39 cellular contexts compared by ENCODE assay signal in the genomic region with DNA sequence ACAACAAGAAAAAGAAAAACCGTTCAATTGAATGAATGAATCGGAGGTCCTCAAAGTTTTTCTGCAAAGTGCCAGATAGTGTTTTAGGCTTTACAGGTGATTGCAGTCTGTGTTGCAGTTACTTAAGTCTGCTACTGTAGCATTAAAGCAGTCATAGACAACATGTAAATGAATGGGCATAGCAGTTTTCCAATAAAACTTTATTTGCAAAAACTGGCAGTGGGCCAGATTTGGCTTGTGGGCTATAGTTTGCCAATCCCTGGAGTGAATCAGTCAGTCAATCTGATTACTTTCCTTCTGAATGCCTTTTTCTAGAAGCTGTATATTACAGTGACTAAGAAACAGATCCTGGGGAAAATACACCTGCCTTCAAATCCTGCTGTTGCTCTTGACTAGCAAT.
"Had no signal": no experiment of that assay in that cellular context is flagged by ENCODE, and none has a peak within 500 bp of the region (broad histone marks: within the 10 kb centered on the region; RNA-seq: fewer than 3 reads in every experiment).

No MANE protein-coding gene starts in this region.

- H3K4me3 ChIP-seq: ascending aorta, cardiac muscle cell had no signal

- H3K4me3 Mint-ChIP-seq: activated CD4-positive, alpha-beta memory T cell treated with anti-CD3 and anti-CD28 coated beads, Interleukin-2, amount 10 ng/mL, durations not matched to agents 7 days and 5 days; activated CD4-positive, alpha-beta T cell treated with anti-CD3 and anti-CD28 coated beads for 36 hours; activated CD4-positive, alpha-beta T cell treated with anti-CD3 and anti-CD28 coated beads, Interleukin-2, amount 10 ng/mL, durations not matched to agents 7 days and 5 days; activated CD8-positive, alpha-beta memory T cell treated with anti-CD3 and anti-CD28 coated beads, Interleukin-2, amount 10 ng/mL, durations not matched to agents 7 days and 5 days; activated CD8-positive, alpha-beta T cell treated with anti-CD3 and anti-CD28 coated beads, Interleukin-2, amount 10 ng/mL, durations not matched to agents 7 days and 5 days; activated naive CD4-positive, alpha-beta T cell treated with anti-CD3 and anti-CD28 coated beads, Interleukin-2, amount 10 ng/mL, durations not matched to agents 7 days and 5 days; activated naive CD4-positive, alpha-beta T cell treated with anti-CD3 and anti-CD28 coated beads, Interleukin-2, amount 50 U/mL, for 24 hours; activated naive CD8-positive, alpha-beta T cell; activated naive CD8-positive, alpha-beta T cell treated with anti-CD3 and anti-CD28 coated beads, Interleukin-2, amount 10 ng/mL, durations not matched to agents 7 days and 5 days; activated naive CD8-positive, alpha-beta T cell treated with anti-CD3 and anti-CD28 coated beads, Interleukin-2, amount 50 U/mL, for 24 hours; activated T-cell treated with anti-CD3 and anti-CD28 coated beads, Interleukin-2, amount 50 U/mL, for 24 hours; brain; central memory CD8-positive, alpha-beta T cell; T-helper 1 cell treated with Interleukin-12 subunit alpha and Interleukin-12 subunit beta and Interleukin-4 antibody, amounts not matched to agents 30 μg/mL and 1 μg/mL, for 36 hours; T-helper 2 cell treated with Interferon-gamma antibody and Interleukin-4, amounts not matched to agents 5 μg/mL and 100 μg/mL, for 36 hours had no signal

- ATAC-seq: activated CD4-positive, alpha-beta T cell treated with anti-CD3 and anti-CD28 coated beads for 36 hours; activated CD4-positive, CD25-positive, alpha-beta regulatory T cell treated with anti-CD3 and anti-CD28 coated beads, Interleukin-2, amount 50 U/mL, for 24 hours; activated CD8-positive, alpha-beta memory T cell treated with anti-CD3 and anti-CD28 coated beads, Interleukin-2, amount 10 ng/mL, durations not matched to agents 7 days and 5 days; activated CD8-positive, alpha-beta T cell treated with anti-CD3 and anti-CD28 coated beads, Interleukin-2, amount 10 ng/mL, durations not matched to agents 7 days and 5 days; activated naive CD8-positive, alpha-beta T cell treated with anti-CD3 and anti-CD28 coated beads, Interleukin-2, amount 50 U/mL, for 24 hours had no signal

- H3K27me3 ChIP-seq: ascending aorta, cardiac muscle cell had no signal

- H3K27ac Mint-ChIP-seq: activated CD4-positive, alpha-beta memory T cell treated with anti-CD3 and anti-CD28 coated beads, Interleukin-2, amount 10 ng/mL, durations not matched to agents 7 days and 5 days; activated CD4-positive, alpha-beta T cell treated with anti-CD3 and anti-CD28 coated beads for 36 hours; activated CD4-positive, alpha-beta T cell treated with anti-CD3 and anti-CD28 coated beads, Interleukin-2, amount 10 ng/mL, durations not matched to agents 7 days and 5 days; activated CD8-positive, alpha-beta memory T cell treated with anti-CD3 and anti-CD28 coated beads, Interleukin-2, amount 10 ng/mL, durations not matched to agents 7 days and 5 days; activated CD8-positive, alpha-beta T cell treated with anti-CD3 and anti-CD28 coated beads, Interleukin-2, amount 10 ng/mL, durations not matched to agents 7 days and 5 days; activated naive CD4-positive, alpha-beta T cell treated with anti-CD3 and anti-CD28 coated beads, Interleukin-2, amount 10 ng/mL, durations not matched to agents 7 days and 5 days; activated naive CD4-positive, alpha-beta T cell treated with anti-CD3 and anti-CD28 coated beads, Interleukin-2, amount 50 U/mL, for 24 hours; activated naive CD8-positive, alpha-beta T cell; activated naive CD8-positive, alpha-beta T cell treated with anti-CD3 and anti-CD28 coated beads, Interleukin-2, amount 10 ng/mL, durations not matched to agents 7 days and 5 days; activated naive CD8-positive, alpha-beta T cell treated with anti-CD3 and anti-CD28 coated beads, Interleukin-2, amount 50 U/mL, for 24 hours; activated T-cell treated with anti-CD3 and anti-CD28 coated beads, Interleukin-2, amount 50 U/mL, for 24 hours; activated T-helper 2 cell treated with anti-CD3 and anti-CD28 coated beads, Interferon-gamma antibody, Interleukin-2, Interleukin-4, amounts not matched to agents 10 μg/mL and 5 μg/mL and 100 μg/mL, durations not matched to agents 14 hours and 24 hours and 36 hours; T-helper 1 cell treated with Interleukin-12 subunit alpha and Interleukin-12 subunit beta and Interleukin-4 antibody, amounts not matched to agents 30 μg/mL and 1 μg/mL, for 36 hours; T-helper 2 cell treated with Interferon-gamma antibody and Interleukin-4, amounts not matched to agents 5 μg/mL and 100 μg/mL, for 36 hours had no signal

- H3K27me3 Mint-ChIP-seq: activated CD4-positive, alpha-beta memory T cell treated with anti-CD3 and anti-CD28 coated beads, Interleukin-2, amount 10 ng/mL, durations not matched to agents 7 days and 5 days; activated CD4-positive, alpha-beta T cell treated with anti-CD3 and anti-CD28 coated beads for 36 hours; activated CD4-positive, alpha-beta T cell treated with anti-CD3 and anti-CD28 coated beads, Interleukin-2, amount 10 ng/mL, durations not matched to agents 7 days and 5 days; activated CD8-positive, alpha-beta memory T cell treated with anti-CD3 and anti-CD28 coated beads, Interleukin-2, amount 10 ng/mL, durations not matched to agents 7 days and 5 days; activated naive CD4-positive, alpha-beta T cell treated with anti-CD3 and anti-CD28 coated beads, Interleukin-2, amount 10 ng/mL, durations not matched to agents 7 days and 5 days; activated naive CD4-positive, alpha-beta T cell treated with anti-CD3 and anti-CD28 coated beads, Interleukin-2, amount 50 U/mL, for 24 hours; activated naive CD8-positive, alpha-beta T cell; activated naive CD8-positive, alpha-beta T cell treated with anti-CD3 and anti-CD28 coated beads, Interleukin-2, amount 10 ng/mL, durations not matched to agents 7 days and 5 days; activated naive CD8-positive, alpha-beta T cell treated with anti-CD3 and anti-CD28 coated beads, Interleukin-2, amount 50 U/mL, for 24 hours; activated T-cell treated with anti-CD3 and anti-CD28 coated beads, Interleukin-2, amount 50 U/mL, for 24 hours; central memory CD8-positive, alpha-beta T cell had no signal

- DNase-seq: activated CD4-positive, alpha-beta memory T cell treated with anti-CD3 and anti-CD28 coated beads, Interleukin-2, amount 10 ng/mL, durations not matched to agents 7 days and 5 days; activated CD4-positive, alpha-beta T cell treated with anti-CD3 and anti-CD28 coated beads for 1 hour; activated CD4-positive, alpha-beta T cell treated with anti-CD3 and anti-CD28 coated beads for 36 hours; activated CD4-positive, alpha-beta T cell treated with anti-CD3 and anti-CD28 coated beads for 48 hours; activated CD4-positive, alpha-beta T cell treated with anti-CD3 and anti-CD28 coated beads, Interleukin-2, amount 10 ng/mL, durations not matched to agents 7 days and 5 days; activated CD4-positive, alpha-beta T cell treated with anti-CD3 and anti-CD28 coated beads, Interleukin-2, amount 50 U/mL, for 48 hours; activated CD4-positive, CD25-positive, alpha-beta regulatory T cell; activated CD8-positive, alpha-beta memory T cell treated with anti-CD3 and anti-CD28 coated beads for 24 hours; activated CD8-positive, alpha-beta memory T cell treated with anti-CD3 and anti-CD28 coated beads, Interleukin-2, amount 10 ng/mL, durations not matched to agents 7 days and 5 days; activated CD8-positive, alpha-beta memory T cell treated with anti-CD3 and anti-CD28 coated beads, Interleukin-2, amount 50 U/mL, for 48 hours; activated CD8-positive, alpha-beta T cell treated with anti-CD3 and anti-CD28 coated beads, Interleukin-2, amount 10 ng/mL, durations not matched to agents 7 days and 5 days; activated effector memory CD4-positive, alpha-beta T cell treated with Interleukin-2 at 50 U/mL for 16 hours; activated gamma-delta T cell; activated naive CD4-positive, alpha-beta T cell treated with anti-CD3 and anti-CD28 coated beads, Interleukin-2, amount 10 ng/mL, durations not matched to agents 7 days and 5 days; activated naive CD4-positive, alpha-beta T cell treated with Interleukin-2 at 50 U/mL for 16 hours; activated naive CD8-positive, alpha-beta T cell treated with anti-CD3 and anti-CD28 coated beads, Interleukin-2, amount 10 ng/mL, durations not matched to agents 7 days and 5 days; activated naive CD8-positive, alpha-beta T cell treated with anti-CD3 and anti-CD28 coated beads, Interleukin-2, amount 50 U/mL, for 24 hours; activated T-cell treated with anti-CD3 and anti-CD28 coated beads, Interleukin-2, amount 50 U/mL, for 24 hours; activated T-cell treated with anti-CD3 and anti-CD28 coated beads, Interleukin-2, amount 50 U/mL, for 48 hours; amygdala; anterior cingulate cortex; caudate nucleus; cerebellar nuclear complex; T-helper 1 cell; T-helper 2 cell; T-helper 9 cell had no signal

- H3K9me3 ChIP-seq: ascending aorta had no signal

- H3K4me1 Mint-ChIP-seq: activated CD4-positive, alpha-beta memory T cell treated with anti-CD3 and anti-CD28 coated beads, Interleukin-2, amount 10 ng/mL, durations not matched to agents 7 days and 5 days; activated CD4-positive, alpha-beta T cell treated with anti-CD3 and anti-CD28 coated beads for 36 hours; activated CD4-positive, alpha-beta T cell treated with anti-CD3 and anti-CD28 coated beads, Interleukin-2, amount 10 ng/mL, durations not matched to agents 7 days and 5 days; activated CD8-positive, alpha-beta memory T cell treated with anti-CD3 and anti-CD28 coated beads, Interleukin-2, amount 10 ng/mL, durations not matched to agents 7 days and 5 days; activated naive CD4-positive, alpha-beta T cell treated with anti-CD3 and anti-CD28 coated beads, Interleukin-2, amount 10 ng/mL, durations not matched to agents 7 days and 5 days; activated naive CD4-positive, alpha-beta T cell treated with anti-CD3 and anti-CD28 coated beads, Interleukin-2, amount 50 U/mL, for 24 hours; activated naive CD8-positive, alpha-beta T cell treated with anti-CD3 and anti-CD28 coated beads, Interleukin-2, amount 10 ng/mL, durations not matched to agents 7 days and 5 days; activated naive CD8-positive, alpha-beta T cell treated with anti-CD3 and anti-CD28 coated beads, Interleukin-2, amount 50 U/mL, for 24 hours; central memory CD8-positive, alpha-beta T cell had no signal

- H3K36me3 ChIP-seq: ascending aorta, cardiac muscle cell had no signal

- H3K36me3 Mint-ChIP-seq: activated CD8-positive, alpha-beta memory T cell treated with anti-CD3 and anti-CD28 coated beads, Interleukin-2, amount 10 ng/mL, durations not matched to agents 7 days and 5 days; activated naive CD4-positive, alpha-beta T cell treated with anti-CD3 and anti-CD28 coated beads, Interleukin-2, amount 10 ng/mL, durations not matched to agents 7 days and 5 days; activated naive CD4-positive, alpha-beta T cell treated with anti-CD3 and anti-CD28 coated beads, Interleukin-2, amount 50 U/mL, for 24 hours; activated naive CD8-positive, alpha-beta T cell; activated naive CD8-positive, alpha-beta T cell treated with anti-CD3 and anti-CD28 coated beads, Interleukin-2, amount 10 ng/mL, durations not matched to agents 7 days and 5 days; brain had no signal

- H3K4me1 ChIP-seq: ascending aorta had no signal

- H3K27ac ChIP-seq: ascending aorta, cardiac muscle cell, VCaP had no signal

- H3K9me3 Mint-ChIP-seq: activated CD4-positive, alpha-beta T cell treated with anti-CD3 and anti-CD28 coated beads, Interleukin-2, amount 10 ng/mL, durations not matched to agents 7 days and 5 days; activated naive CD4-positive, alpha-beta T cell treated with anti-CD3 and anti-CD28 coated beads, Interleukin-2, amount 50 U/mL, for 24 hours; activated T-cell treated with anti-CD3 and anti-CD28 coated beads, Interleukin-2, amount 50 U/mL, for 24 hours; activated T-helper 2 cell treated with anti-CD3 and anti-CD28 coated beads, Interferon-gamma antibody, Interleukin-2, Interleukin-4, amounts not matched to agents 10 μg/mL and 5 μg/mL and 100 μg/mL, durations not matched to agents 14 hours and 24 hours and 36 hours; T-helper 2 cell treated with Interferon-gamma antibody and Interleukin-4, amounts not matched to agents 5 μg/mL and 100 μg/mL, for 36 hours had no signal

- FAIRE-seq: bronchial epithelial cell, TTC549 had no signal
